ENCODE assay signal across 24 cellular contexts in genomic region chr14:71688576-71688975, GRCh38.
DNase-seq lines count a peak whose midpoint lies in the region; ATAC-seq, FAIRE-seq and TF ChIP-seq lines count a peak whose summit lies in the region.
"Had no signal": no experiment of that assay in that cellular context is flagged by ENCODE, and none has a peak within 500 bp of the region (broad histone marks: within the 10 kb centered on the region; RNA-seq: fewer than 3 reads in every experiment).

No MANE protein-coding gene starts in this region.

- no peaks in the 10 kb centered on the region for H3K9me3 ChIP-seq in RWPE2 (ENCODE audit: severe bottlenecking)
- H3K9me3 ChIP-seq in small intestine (ENCODE audit: control insufficient read depth, low read depth): no peaks in the 10 kb centered on the region
- no peaks in the 10 kb centered on the region for H3K9me3 ChIP-seq in tibial artery
- H3K9me3 ChIP-seq: gastroesophageal sphincter, HAP-1, transverse colon had no signal

- H3K4me1 Mint-ChIP-seq in HFFc6 (ENCODE audit: low read depth): peaks cover 63% of the 10 kb centered on the region

- 23 to 73% (median 40%) methylated on average over 4 of the region's 4 CpGs for WGBS in small intestine, 3 donors

- DNase-seq in HFFc6: no peak
- no peak for DNase-seq in RWPE2 (ENCODE audit: low spot score)
- peak; percentile 53 for DNase-seq in epithelial cell of esophagus (ENCODE audit: low read depth)
- DNase-seq in small intestine: peak; percentile 66
- DNase-seq in tibial artery: no peak
- DNase-seq in NCI-H1694 (lab: John Stamatoyannopoulos, UW): no peak
- DNase-seq: activated CD4-positive, alpha-beta T cell treated with anti-CD3 and anti-CD28 coated beads, Interleukin-2, amount 50 U/mL, for 1 hour; activated gamma-delta T cell; amniotic stem cell; CD8-positive, alpha-beta T cell; central memory CD4-positive, alpha-beta T cell; left cardiac atrium; mesenchymal stem cell; naive thymus-derived CD8-positive, alpha-beta T cell; NCI-H1105 treated with DMSO at 0.1 percent for 48 hours; Right ventricle myocardium superior; stimulated activated CD4-positive, alpha-beta T cell treated with anti-CD3 and anti-CD28 coated beads, Interleukin-2, amount 100 ng/mL, for 24 hours; stimulated activated naive CD8-positive, alpha-beta T cell treated with anti-CD3 and anti-CD28 coated beads, Interleukin-15, Interleukin-2, amounts not matched to agents 100 U/mL and 50 U/mL, for 24 hours; T-cell; transverse colon had no signal

- intact Hi-C loops in tibial artery (cut with DNase I; ENCODE audit: low total_unique reads): no loop called here

- no peak for FAIRE-seq in small intestine (lab: Jason Lieb, UNC)

- TF ChIP-seq CTCF in HFFc6 (IDR thresholded peaks at IDR 0.05) (no peak), RWPE2 (IDR thresholded peaks at IDR 0.05; ENCODE audit: poor library complexity, severe bottlenecking) (no peak), epithelial cell of esophagus (IDR thresholded peaks at IDR 0.05; ENCODE audit: insufficient read depth, low read depth, low read length, missing control alignments) (no peak), tibial artery (IDR thresholded peaks at IDR 0.05) (no peak)

- no peaks in the 10 kb centered on the region for H3K27me3 ChIP-seq in RWPE2 (ENCODE audit: insufficient read depth, poor library complexity, severe bottlenecking)
- H3K27me3 ChIP-seq in small intestine (ENCODE audit: control insufficient read depth in 2 of 2, insufficient read depth in 2 of 2, low read length in 2 of 2): no peaks in the 10 kb centered on the region
- no peaks in the 10 kb centered on the region for H3K27me3 ChIP-seq in tibial artery
- H3K27me3 ChIP-seq: gastroesophageal sphincter, transverse colon had no signal

- peaks cover 7% of the 10 kb centered on the region for H3K27me3 Mint-ChIP-seq in HFFc6 (ENCODE audit: insufficient read depth)
- H3K27me3 Mint-ChIP-seq: naive thymus-derived CD8-positive, alpha-beta T cell; T-cell had no signal

- no peaks in the 10 kb centered on the region for H3K9me3 Mint-ChIP-seq in HFFc6
- H3K9me3 Mint-ChIP-seq: CD8-positive, alpha-beta T cell; naive thymus-derived CD8-positive, alpha-beta T cell; T-cell had no signal

- H3K36me3 ChIP-seq in RWPE2 (ENCODE audit: low read depth): peaks cover 45% of the 10 kb centered on the region
- H3K36me3 ChIP-seq in small intestine (ENCODE audit: control insufficient read depth in 2 of 2, insufficient read depth in 2 of 2, low read length in 2 of 2): peaks cover 2 to 15% of the 10 kb centered on the region in 2 donors
- peaks cover 0 to 31% (median 14%) of the 10 kb centered on the region in 3 donors for H3K36me3 ChIP-seq in tibial artery
- H3K36me3 ChIP-seq: HAP-1, transverse colon had no signal

- no peak overlapping the region for H3K4me3 Mint-ChIP-seq in HFFc6
- H3K4me3 Mint-ChIP-seq: CD8-positive, alpha-beta T cell; naive thymus-derived CD8-positive, alpha-beta T cell; T-cell had no signal

- peaks cover 5% of the 10 kb centered on the region for H3K4me1 ChIP-seq in RWPE2 (ENCODE audit: insufficient read depth, poor library complexity, severe bottlenecking)
- H3K4me1 ChIP-seq in small intestine (ENCODE audit: control insufficient read depth in 2 of 2, insufficient read depth in 1 of 2, low read depth in 1 of 2, low read length in 1 of 2): no peaks in the 10 kb centered on the region
- peaks cover 0 to 47% (median 14%) of the 10 kb centered on the region in 4 donors for H3K4me1 ChIP-seq in tibial artery
- H3K4me1 ChIP-seq: HAP-1 had no signal

- H3K36me3 Mint-ChIP-seq in HFFc6 (ENCODE audit: low read depth): peaks cover 69% of the 10 kb centered on the region

- ATAC-seq in RWPE2 (ENCODE audit: low read depth) (peak; percentile 65; the same call in 2 of the 3 replicates), GM18858 (IDR thresholded peaks at IDR 0.05; ENCODE audit: unreplicated experiment) (no peak), GM18868 (IDR thresholded peaks at IDR 0.05; ENCODE audit: unreplicated experiment) (no peak)
- ATAC-seq: CD8-positive, alpha-beta T cell; gastroesophageal sphincter; left cardiac atrium; naive thymus-derived CD8-positive, alpha-beta T cell; stimulated activated naive CD8-positive, alpha-beta T cell treated with anti-CD3 and anti-CD28 coated beads, Interleukin-15, Interleukin-2, amounts not matched to agents 100 U/mL and 50 U/mL, for 24 hours; T-cell had no signal

- no peak overlapping the region for H3K27ac ChIP-seq in RWPE2 (ENCODE audit: poor library complexity, severe bottlenecking)
- no peak overlapping the region for H3K27ac ChIP-seq in small intestine (ENCODE audit: low read depth in 1 of 2, low read length in 1 of 2)
- peak overlapping the region in 1 of 2 donors; percentile 52 for H3K27ac ChIP-seq in tibial artery

- H3K4me3 ChIP-seq in RWPE2 (ENCODE audit: severe bottlenecking) (no peak overlapping the region), epithelial cell of esophagus (ENCODE audit: low read length) (no peak overlapping the region), small intestine (ENCODE audit: low read depth in 1 of 2, low read length in 2 of 2) (no peak overlapping the region), tibial artery (no peak overlapping the region)
- H3K4me3 ChIP-seq: gastroesophageal sphincter, HAP-1, transverse colon had no signal

- H3K27ac Mint-ChIP-seq in HFFc6: peak overlapping the region; percentile 44; the same call in 1 of the 2 replicates
- H3K27ac Mint-ChIP-seq: CD8-positive, alpha-beta T cell; T-cell had no signal

Comparison
In these comparisons a context has a peak if more than half of its experiments do, and no peak if none do; other contexts are left out.
1. DNase-seq: peak in epithelial cell of esophagus (single experiment) and small intestine (single experiment); none in HFFc6 (single experiment), RWPE2 (single experiment), tibial artery (0 of 2) and NCI-H1694 (single experiment).